In the genomic region with DNA sequence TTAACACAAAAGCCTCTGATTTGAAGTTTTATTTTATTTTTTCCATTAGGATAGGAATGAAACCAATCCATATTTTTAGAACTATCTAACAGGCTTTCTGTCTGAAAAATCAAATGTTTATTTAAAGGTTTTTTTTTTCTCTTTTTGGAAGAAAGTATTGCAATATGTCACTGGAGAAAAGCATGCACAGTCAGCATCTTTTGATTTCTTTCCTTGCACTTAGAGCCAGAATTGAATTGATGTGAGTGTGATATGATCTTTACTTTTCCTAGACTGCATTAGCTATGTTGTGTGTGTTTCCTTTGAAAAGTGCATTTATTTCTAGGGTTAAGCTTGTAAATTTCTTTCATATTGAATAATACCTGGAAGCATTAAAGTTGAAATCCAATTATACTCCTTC, we compare ENCODE assay signal across 32 cellular contexts.
"Had no signal": no experiment of that assay in that cellular context is flagged by ENCODE, and none has a peak within 500 bp of the region (broad histone marks: within the 10 kb centered on the region; RNA-seq: fewer than 3 reads in every experiment).

No MANE protein-coding gene starts in this region.

- FAIRE-seq: bronchial epithelial cell had no signal

- ATAC-seq: activated CD4-positive, CD25-positive, alpha-beta regulatory T cell treated with anti-CD3 and anti-CD28 coated beads, Interleukin-2, amount 50 U/mL, for 24 hours; activated CD8-positive, alpha-beta memory T cell treated with anti-CD3 and anti-CD28 coated beads, Interleukin-2, amount 10 ng/mL, durations not matched to agents 7 days and 5 days; activated CD8-positive, alpha-beta T cell treated with anti-CD3 and anti-CD28 coated beads, Interleukin-2, amount 10 ng/mL, durations not matched to agents 7 days and 5 days; activated naive CD8-positive, alpha-beta T cell treated with anti-CD3 and anti-CD28 coated beads, Interleukin-2, amount 50 U/mL, for 24 hours; effector memory CD8-positive, alpha-beta T cell; foreskin keratinocyte; gastrocnemius medialis; heart left ventricle; T-helper 17 cell had no signal

- H3K4me1 ChIP-seq: adrenal gland, esophagus muscularis mucosa, foreskin keratinocyte, gastrocnemius medialis, heart left ventricle had no signal

- DNase-seq: activated B cell treated with CpG ODN at 0.5 μM for 24 hours; activated CD4-positive, alpha-beta memory T cell treated with anti-CD3 and anti-CD28 coated beads for 36 hours; activated CD4-positive, alpha-beta T cell treated with anti-CD3 and anti-CD28 coated beads for 48 hours; activated CD8-positive, alpha-beta memory T cell treated with anti-CD3 and anti-CD28 coated beads, Interleukin-2, amount 10 ng/mL, durations not matched to agents 7 days and 5 days; activated CD8-positive, alpha-beta memory T cell treated with anti-CD3 and anti-CD28 coated beads, Interleukin-2, amount 50 U/mL, for 4 hours; activated CD8-positive, alpha-beta T cell treated with anti-CD3 and anti-CD28 coated beads, Interleukin-2, amount 10 ng/mL, durations not matched to agents 7 days and 5 days; activated effector memory CD4-positive, alpha-beta T cell treated with anti-CD3 and anti-CD28 coated beads, Interleukin-2, amount 50 U/mL, for 16 hours; activated naive CD4-positive, alpha-beta T cell treated with anti-CD3 and anti-CD28 coated beads for 36 hours; activated naive CD8-positive, alpha-beta T cell treated with anti-CD3 and anti-CD28 coated beads for 36 hours; activated naive CD8-positive, alpha-beta T cell treated with anti-CD3 and anti-CD28 coated beads, Interleukin-2, amount 50 U/mL, for 24 hours; activated T-cell treated with anti-CD3 and anti-CD28 coated beads, Interleukin-2, amount 50 U/mL, for 1 hour; activated T-cell treated with anti-CD3 and anti-CD28 coated beads, Interleukin-2, amount 50 U/mL, for 48 hours; adrenal gland; amygdala; aorta; brain microvascular endothelial cell; cortex of kidney; dermis blood vessel endothelial cell; effector CD4-positive, alpha-beta T cell; effector memory CD8-positive, alpha-beta T cell; erythroblast; foreskin keratinocyte; gastrocnemius medialis; glutamatergic neuron; heart left ventricle; T-helper 1 cell; T-helper 17 cell; T1000; WERI-Rb-1 had no signal

- H3K27me3 ChIP-seq: adrenal gland, brain microvascular endothelial cell, esophagus muscularis mucosa, foreskin keratinocyte, gastrocnemius medialis, heart left ventricle had no signal

- H3K27ac ChIP-seq: adrenal gland, brain microvascular endothelial cell, esophagus muscularis mucosa, foreskin keratinocyte, gastrocnemius medialis, heart left ventricle, WERI-Rb-1 had no signal

- H3K9me3 ChIP-seq: adrenal gland, esophagus muscularis mucosa, gastrocnemius medialis, heart left ventricle had no signal

- H3K36me3 ChIP-seq: adrenal gland, brain microvascular endothelial cell, esophagus muscularis mucosa, gastrocnemius medialis, heart left ventricle, WERI-Rb-1 had no signal

- H3K4me3 ChIP-seq: adrenal gland, esophagus muscularis mucosa, gastrocnemius medialis, heart left ventricle had no signal
